In genomic region chr4:101774807-101775206, GRCh38 we compare ENCODE assay signal across 21 cellular contexts. TPM values are rescaled to one million over a fixed set of nuclear protein-coding genes. Genes with fewer than 3 reads are reported as not detected.
DNase-seq lines count a peak whose midpoint lies in the region; ATAC-seq and TF ChIP-seq lines count a peak whose summit lies in the region.
"Had no signal": no experiment of that assay in that cellular context is flagged by ENCODE, and none has a peak within 500 bp of the region (broad histone marks: within the 10 kb centered on the region; RNA-seq: fewer than 3 reads in every experiment).

No MANE protein-coding gene starts in this region.

- peak overlapping the region; percentile 51 for H3K27ac Mint-ChIP-seq in osteocyte (ENCODE audit: unreplicated experiment)
- H3K27ac Mint-ChIP-seq: activated CD8-positive, alpha-beta memory T cell treated with anti-CD3 and anti-CD28 coated beads, Interleukin-2, amount 10 ng/mL, durations not matched to agents 7 days and 5 days; memory B cell; nephron; stimulated activated naive CD8-positive, alpha-beta T cell treated with anti-CD3 and anti-CD28 coated beads, Interleukin-15, amount 100 ng/mL, for 72 hours had no signal

- H3K27me3 Mint-ChIP-seq in osteocyte (ENCODE audit: unreplicated experiment), result peaks cover 5% of the 10 kb centered on the region
- H3K27me3 Mint-ChIP-seq: memory B cell had no signal

- peaks cover 0 to 16% (median 8%) of the 10 kb centered on the region in 4 donors for H3K9me3 ChIP-seq in esophagus muscularis mucosa

- H3K27ac ChIP-seq in esophagus muscularis mucosa (replicated peaks in 1 of 4), result no peak overlapping the region
- H3K27ac ChIP-seq: psoas muscle had no signal

- DNase-seq in AG20443 (ENCODE audit: low spot score), result peak; percentile 23
- DNase-seq in NOMO-1 treated with DMSO at 0.1 percent for 48 hours (lab: John Stamatoyannopoulos, UW; ENCODE audit: unreplicated experiment), result peak; percentile 63
- peak; percentile 43 to 61 for DNase-seq in cardiac fibroblast (ENCODE audit: low read depth in 2 of 2)
- no peak for DNase-seq in osteocyte (ENCODE audit: extremely low spot score, unreplicated experiment)
- no peak for DNase-seq in stimulated activated CD4-positive, alpha-beta T cell treated with anti-CD3 and anti-CD28 coated beads, Interleukin-4, amount 100 ng/mL, for 24 hours
- DNase-seq in RPMI8226, result no peak
- DNase-seq in esophagus muscularis mucosa (ENCODE audit: extremely low spot score), result no peak
- DNase-seq: activated CD4-positive, alpha-beta T cell treated with anti-CD3 and anti-CD28 coated beads for 1 hour; activated CD8-positive, alpha-beta memory T cell treated with anti-CD3 and anti-CD28 coated beads, Interleukin-2, amount 10 ng/mL, durations not matched to agents 7 days and 5 days; activated effector memory CD4-positive, alpha-beta T cell treated with Interleukin-2 at 50 U/mL for 16 hours; anterior cingulate cortex; COR-L47; islet precursor cell; MV-4-11; NCI-H2029 treated with DMSO at 0.1 percent for 48 hours; NCI-H524; psoas muscle; stimulated activated naive CD8-positive, alpha-beta T cell treated with anti-CD3 and anti-CD28 coated beads, Interleukin-15, amount 100 ng/mL, for 72 hours had no signal

- no peaks in the 10 kb centered on the region for H3K36me3 ChIP-seq in esophagus muscularis mucosa

- WGBS in esophagus muscularis mucosa, result 67% methylated on average over 1 of the region's 1 CpG

- peaks cover 25% of the 10 kb centered on the region for H3K9me3 Mint-ChIP-seq in osteocyte (ENCODE audit: unreplicated experiment)

- TF ChIP-seq EP300 in esophagus muscularis mucosa (IDR thresholded peaks at IDR 0.05), result no peak

- no peaks in the 10 kb centered on the region for H3K27me3 ChIP-seq in esophagus muscularis mucosa

- ATAC-seq in GM21526 (IDR thresholded peaks at IDR 0.05; ENCODE audit: low FRiP score, unreplicated experiment), result no peak
- ATAC-seq: activated CD8-positive, alpha-beta memory T cell treated with anti-CD3 and anti-CD28 coated beads, Interleukin-2, amount 10 ng/mL, durations not matched to agents 7 days and 5 days; psoas muscle; stimulated activated naive CD8-positive, alpha-beta T cell treated with anti-CD3 and anti-CD28 coated beads, Interleukin-15, amount 100 ng/mL, for 72 hours had no signal

- H3K36me3 Mint-ChIP-seq in osteocyte (ENCODE audit: unreplicated experiment), result no peaks in the 10 kb centered on the region
- H3K36me3 Mint-ChIP-seq: activated CD8-positive, alpha-beta memory T cell treated with anti-CD3 and anti-CD28 coated beads, Interleukin-2, amount 10 ng/mL, durations not matched to agents 7 days and 5 days had no signal

- no peak overlapping the region for H3K4me3 ChIP-seq in cardiac fibroblast (replicated peaks in 1 of 2; ENCODE audit: low read depth in 2 of 2, low read length in 2 of 2)
- no peak overlapping the region for H3K4me3 ChIP-seq in esophagus muscularis mucosa
- H3K4me3 ChIP-seq: psoas muscle had no signal

- intact Hi-C loops in esophagus muscularis mucosa (cut with DNase I), result no loop called here

- H3K4me3 Mint-ChIP-seq in osteocyte (ENCODE audit: unreplicated experiment), result no peak overlapping the region
- H3K4me3 Mint-ChIP-seq: activated CD8-positive, alpha-beta memory T cell treated with anti-CD3 and anti-CD28 coated beads, Interleukin-2, amount 10 ng/mL, durations not matched to agents 7 days and 5 days; memory B cell; nephron; stimulated activated naive CD8-positive, alpha-beta T cell treated with anti-CD3 and anti-CD28 coated beads, Interleukin-15, amount 100 ng/mL, for 72 hours had no signal

- H3K4me1 ChIP-seq in esophagus muscularis mucosa, result no peaks in the 10 kb centered on the region
- H3K4me1 ChIP-seq: psoas muscle had no signal

- H3K4me1 Mint-ChIP-seq in osteocyte (ENCODE audit: unreplicated experiment), result peaks cover 7% of the 10 kb centered on the region
- H3K4me1 Mint-ChIP-seq: activated CD8-positive, alpha-beta memory T cell treated with anti-CD3 and anti-CD28 coated beads, Interleukin-2, amount 10 ng/mL, durations not matched to agents 7 days and 5 days; nephron; stimulated activated naive CD8-positive, alpha-beta T cell treated with anti-CD3 and anti-CD28 coated beads, Interleukin-15, amount 100 ng/mL, for 72 hours had no signal

- TF ChIP-seq POLR2A in esophagus muscularis mucosa (IDR thresholded peaks at IDR 0.05; ENCODE audit: low read depth), result no peak

- TF ChIP-seq CTCF in cardiac fibroblast (IDR thresholded peaks at IDR 0.05; ENCODE audit: low read depth, low read length), result no peak
- no peak for TF ChIP-seq CTCF in osteocyte (IDR thresholded peaks at IDR 0.05)
- no peak for TF ChIP-seq CTCF in esophagus muscularis mucosa (IDR thresholded peaks at IDR 0.05)

RNA-seq across cellular contexts. Expression of gene BANK1, which starts 15.7 kb away (rescaled TPM):
- 0.63 and 1.0 TPM in 2 replicates for total RNA-seq in osteocyte
- total RNA-seq in esophagus muscularis mucosa, result 1 to 10 TPM in 2 of 4 donors, under 1 TPM in 2; 0.45 to 2.7 (median 0.96) TPM

Comparison
In these comparisons a context has a peak if more than half of its experiments do, and no peak if none do; other contexts are left out.
1. DNase-seq: peak in AG20443 (single experiment), NOMO-1 treated with DMSO at 0.1 percent for 48 hours (single experiment) and cardiac fibroblast (2 of 2); none in osteocyte (single experiment), stimulated activated CD4-positive, alpha-beta T cell treated with anti-CD3 and anti-CD28 coated beads, Interleukin-4, amount 100 ng/mL, for 24 hours (single experiment), RPMI8226 (single experiment) and esophagus muscularis mucosa (single experiment).